Comparison of ENCODE assay signal across 8 cellular contexts in genomic region chr1:40849801-40850592, GRCh38.
DNase-seq lines count a peak whose midpoint lies in the region; ATAC-seq, FAIRE-seq and TF ChIP-seq lines count a peak whose summit lies in the region.

No MANE protein-coding gene starts in this region.

- no peak overlapping the region for H3K27ac ChIP-seq in caudate nucleus (ENCODE audit: low read depth, low read length)

- peak; percentile 15 for FAIRE-seq in H54 (lab: Jason Lieb, UNC)

- DNase-seq in COR-L47 (lab: John Stamatoyannopoulos, UW) (peak; percentile 31), H54 (ENCODE audit: insufficient read length, low spot score) (peak; percentile 86), NCI-H2171 (lab: John Stamatoyannopoulos, UW) (peak; percentile 39), caudate nucleus (lab: John Stamatoyannopoulos, UW) (peak in 54 of 61 donors; percentile 4 to 80 (median 34)), left kidney (ENCODE audit: low read depth, low spot score) (peak; percentile 85)
- peak; percentile 69 to 71 for DNase-seq in stimulated activated CD4-positive, alpha-beta T cell treated with anti-CD3 and anti-CD28 coated beads, Interleukin-4, amount 100 ng/mL, for 48 hours (ENCODE audit: low read depth in 2 of 2)

- TF ChIP-seq POLR2A in H54 (IDR thresholded peaks at IDR 0.05; ENCODE audit: low read depth, low read length), result no peak

- ATAC-seq in activated CD4-positive, CD25-positive, alpha-beta regulatory T cell treated with anti-CD3 and anti-CD28 coated beads, Interleukin-2, amount 50 U/mL, for 24 hours, result peak; percentile 80 to 83
- ATAC-seq in HG03571 (IDR thresholded peaks at IDR 0.05; ENCODE audit: unreplicated experiment), result no peak

Comparison
In these comparisons a context has a peak if more than half of its experiments do, and no peak if none do; other contexts are left out.
1. DNase-seq: peak in every context shown above with its lines; median percentile 86 in H54; 85 in left kidney; 70 in stimulated activated CD4-positive, alpha-beta T cell treated with anti-CD3 and anti-CD28 coated beads, Interleukin-4, amount 100 ng/mL, for 48 hours; 39 in NCI-H2171; 34 in caudate nucleus; 31 in COR-L47.